9 cellular contexts compared by ENCODE assay signal in the genomic region with DNA sequence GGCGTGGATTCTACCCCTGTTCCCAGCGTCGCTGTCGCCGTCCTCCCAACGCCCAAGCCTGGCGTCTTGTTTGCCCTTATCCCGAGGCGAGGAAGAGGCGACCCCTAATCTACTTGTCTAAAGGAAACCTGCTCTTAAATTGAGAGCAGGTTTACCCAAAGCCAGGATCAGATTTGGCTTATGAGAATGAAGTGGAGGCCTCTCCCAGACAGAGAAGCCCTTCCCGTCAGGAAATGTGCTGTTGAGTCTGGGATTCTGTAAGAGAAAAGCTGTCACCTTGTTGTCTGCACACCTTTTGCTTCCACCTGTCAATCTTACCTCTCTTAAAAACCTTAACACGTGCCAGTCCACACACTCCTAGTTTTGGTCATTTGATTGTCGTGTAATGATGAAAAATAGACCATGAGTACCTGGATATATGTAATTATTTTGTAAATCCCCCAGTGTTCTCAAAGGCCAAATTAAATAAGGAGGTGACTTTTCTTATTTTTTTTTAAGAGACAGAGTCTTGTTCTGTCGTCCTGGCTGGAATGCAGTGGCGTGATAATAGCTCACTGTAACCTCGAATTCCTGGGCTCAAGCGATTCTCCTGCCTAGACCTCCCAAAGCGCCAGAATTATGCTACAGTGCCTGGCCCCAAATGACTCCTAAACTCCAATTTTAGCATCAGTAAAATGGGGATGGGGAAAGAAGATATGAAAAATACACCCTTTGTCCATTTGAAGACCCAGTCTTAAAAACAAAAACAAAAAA. TPM values are rescaled to one million over a fixed set of nuclear protein-coding genes. Genes with fewer than 3 reads are reported as not detected.
A peak's percentile ranks its signal among the peaks of the same experiment; 100 is the strongest.
DNase-seq lines count a peak whose midpoint lies in the region; ATAC-seq, FAIRE-seq and TF ChIP-seq lines count a peak whose summit lies in the region.
"Had no signal": no experiment of that assay in that cellular context is flagged by ENCODE, and none has a peak within 500 bp of the region (broad histone marks: within the 10 kb centered on the region; RNA-seq: fewer than 3 reads in every experiment).

No MANE protein-coding gene starts in this region.

- TF ChIP-seq EP300 in A549 (IDR thresholded peaks at IDR 0.05) = no peak

- H3K9me3 ChIP-seq in A549 = no peaks in the 10 kb centered on the region
- no peaks in the 10 kb centered on the region for H3K9me3 ChIP-seq in lung (ENCODE audit: control insufficient read depth in 2 of 2, insufficient read depth in 1 of 2, low read length in 1 of 2)

- H3K27ac ChIP-seq in A549 (peak overlapping the region; percentile 96 to 98), lung (ENCODE audit: low read depth in 1 of 2, low read length in 1 of 2) (peak overlapping the region in 1 of 2 donors; percentile 98)

- H3K4me1 ChIP-seq in A549 (peaks cover 46% of the 10 kb centered on the region), lung (ENCODE audit: control insufficient read depth in 2 of 2, insufficient read depth in 2 of 2, low read length in 2 of 2) (peaks cover 4 to 23% of the 10 kb centered on the region in 2 donors)

- WGBS in A549 (ENCODE audit: missing lambda C conversion rate) = 11% methylated on average over 15 of the region's 18 CpGs
- 14 to 18% methylated on average over 18 of the region's 18 CpGs for WGBS in lung, 2 donors

- peak overlapping the region; percentile 92 for H3K4me2 ChIP-seq in A549

- no peak for TF ChIP-seq RAD21 in A549 (conservative IDR thresholded peaks at IDR 0.05 in 1 of 2, IDR thresholded peaks at IDR 0.05 in 1 of 2)

- no peaks in the 10 kb centered on the region for H3K27me3 ChIP-seq in lung (ENCODE audit: control insufficient read depth, insufficient read depth)

- TF ChIP-seq POLR2A in A549 (IDR thresholded peaks at IDR 0.05; ENCODE audit: low read length) = no peak

- in situ Hi-C loops in astrocyte of the cerebellum (cut with HindIII; ENCODE audit: low sequenced_read_pairs) = no loop called here

- no peak for FAIRE-seq in A549 (lab: Jason Lieb, UNC)

- ATAC-seq in A549 (no peak; a peak in 1 of 6 replicates), lung (ENCODE audit: insufficient read depth, low FRiP score) (no peak), GM18873 (IDR thresholded peaks at IDR 0.05; ENCODE audit: low FRiP score, unreplicated experiment) (no peak)

- H3K36me3 ChIP-seq in lung (ENCODE audit: control insufficient read depth in 2 of 2, insufficient read depth in 2 of 2, low read length in 2 of 2) = peaks cover 2 to 3% of the 10 kb centered on the region in 2 donors

- CTCF ChIA-PET in A549 (lab: Yijun Ruan, JAX) (interaction anchor here (1.0 kb wide), 1 partner anchor 208 kb away, joined by 3 read pairs; no protein-coding TSS in a partner anchor), HEK293T (lab: Yijun Ruan, JAX) (no interaction called here)

- TF ChIP-seq CTCF in A549 (IDR thresholded peaks at IDR 0.05) (no peak), astrocyte of the cerebellum (IDR thresholded peaks at IDR 0.05; ENCODE audit: low read depth, low read length, missing control alignments) (no peak), lung (IDR thresholded peaks at IDR 0.05; ENCODE audit: control extremely low read depth, extremely low read depth) (no peak), GM10266 (IDR thresholded peaks at IDR 0.05; ENCODE audit: control insufficient read depth, insufficient read depth, low read depth, missing control alignments) (no peak)

- POLR2A ChIA-PET in A549 (lab: Yijun Ruan, JAX) (interaction anchor here (0.9 to 3.1 kb wide), 4 partner anchors 9 to 203 kb away, joined by 4 to 22 read pairs (median 4); partner anchors contain the start of genes LDHA and TSG101), HEK293T (lab: Yijun Ruan, JAX) (interaction anchor here (4.3 kb wide), 1 partner anchor 73 kb away, joined by 37 read pairs; the partner anchor contains the start of gene LDHA)

- peak in 1 of 2 experiments; percentile 12 for DNase-seq in A549 (ENCODE audit: low read depth in 1 of 2, low spot score in 1 of 2)
- no peak for DNase-seq in HEK293T (ENCODE audit: extremely low spot score)
- DNase-seq in astrocyte of the cerebellum (ENCODE audit: low read depth) = no peak
- DNase-seq in lung (ENCODE audit: low spot score) = no peak
- DNase-seq in retina = no peak
- DNase-seq in GM10266 (ENCODE audit: extremely low spot score) = no peak
- DNase-seq in COR-L47 (lab: John Stamatoyannopoulos, UW) = no peak

- peak overlapping the region; percentile 87 for H3K4me3 ChIP-seq in A549
- H3K4me3 ChIP-seq in astrocyte of the cerebellum (ENCODE audit: low read depth, low read length) = peak overlapping the region; percentile 76
- H3K4me3 ChIP-seq in lung = peak overlapping the region; percentile 74

TF ChIP-seq in A549, 52 proteins besides CTCF, POLR2A, EP300 and RAD21 (continues in another document):
- TF ChIP-seq ZC3H11A (IDR thresholded peaks at IDR 0.05) = no peak
- TF ChIP-seq, protein P1, sequence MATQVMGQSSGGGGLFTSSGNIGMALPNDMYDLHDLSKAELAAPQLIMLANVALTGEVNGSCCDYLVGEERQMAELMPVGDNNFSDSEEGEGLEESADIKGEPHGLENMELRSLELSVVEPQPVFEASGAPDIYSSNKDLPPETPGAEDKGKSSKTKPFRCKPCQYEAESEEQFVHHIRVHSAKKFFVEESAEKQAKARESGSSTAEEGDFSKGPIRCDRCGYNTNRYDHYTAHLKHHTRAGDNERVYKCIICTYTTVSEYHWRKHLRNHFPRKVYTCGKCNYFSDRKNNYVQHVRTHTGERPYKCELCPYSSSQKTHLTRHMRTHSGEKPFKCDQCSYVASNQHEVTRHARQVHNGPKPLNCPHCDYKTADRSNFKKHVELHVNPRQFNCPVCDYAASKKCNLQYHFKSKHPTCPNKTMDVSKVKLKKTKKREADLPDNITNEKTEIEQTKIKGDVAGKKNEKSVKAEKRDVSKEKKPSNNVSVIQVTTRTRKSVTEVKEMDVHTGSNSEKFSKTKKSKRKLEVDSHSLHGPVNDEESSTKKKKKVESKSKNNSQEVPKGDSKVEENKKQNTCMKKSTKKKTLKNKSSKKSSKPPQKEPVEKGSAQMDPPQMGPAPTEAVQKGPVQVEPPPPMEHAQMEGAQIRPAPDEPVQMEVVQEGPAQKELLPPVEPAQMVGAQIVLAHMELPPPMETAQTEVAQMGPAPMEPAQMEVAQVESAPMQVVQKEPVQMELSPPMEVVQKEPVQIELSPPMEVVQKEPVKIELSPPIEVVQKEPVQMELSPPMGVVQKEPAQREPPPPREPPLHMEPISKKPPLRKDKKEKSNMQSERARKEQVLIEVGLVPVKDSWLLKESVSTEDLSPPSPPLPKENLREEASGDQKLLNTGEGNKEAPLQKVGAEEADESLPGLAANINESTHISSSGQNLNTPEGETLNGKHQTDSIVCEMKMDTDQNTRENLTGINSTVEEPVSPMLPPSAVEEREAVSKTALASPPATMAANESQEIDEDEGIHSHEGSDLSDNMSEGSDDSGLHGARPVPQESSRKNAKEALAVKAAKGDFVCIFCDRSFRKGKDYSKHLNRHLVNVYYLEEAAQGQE (IDR thresholded peaks at IDR 0.05) = no peak

TF ChIP-seq in HEK293T, 16 proteins besides CTCF, POLR2A, EP300 and RAD21:
- TF ChIP-seq PKNOX1 (IDR thresholded peaks at IDR 0.05) (peak; percentile 79), FOXA1 (IDR thresholded peaks at IDR 0.05) (no peak)
TF ChIP-seq in HEK293T: peak in this region for 1.

RNA-seq across cellular contexts. Expression of gene GTF2H1, which starts 0.6 kb away (rescaled TPM):
- 52.0 and 56.0 TPM in 2 replicates for polyA plus RNA-seq in A549 (2011; rRNA removed)
- 19.7 and 21.1 TPM in 2 replicates for polyA plus RNA-seq in A549 (2012; cell fraction: cytosol; rRNA removed)
- 11.4 and 12.4 TPM in 2 replicates for polyA plus RNA-seq in A549 (2012; cell fraction: nucleus; rRNA removed)
- 36.3 to 39.4 TPM (median 38.8 TPM) in 3 replicates for polyA plus RNA-seq in A549 (2017; fragmentation: RNase III; extraction: RNeasy Plus Mini Kit Qiagen cat#74134 plus additional on column Dnase treatment)
- polyA minus RNA-seq in A549 (2011; rRNA and poly(A)+ RNA removed) = 25.0 and 34.7 TPM in 2 replicates
- 10 to 100 TPM; 39.3 to 87.9 TPM for total RNA-seq in lung
- 10 to 100 TPM; 20.2 to 25.9 TPM for polyA plus RNA-seq in lung

RNA-seq across cellular contexts. Expression of gene HPS5, which starts 1.1 kb away (rescaled TPM):
- polyA plus RNA-seq in A549 (2011; rRNA removed) (29.1 and 30.2 TPM in 2 replicates), A549 (2017; fragmentation: RNase III; extraction: RNeasy Plus Mini Kit Qiagen cat#74134 plus additional on column Dnase treatment) (18.0 to 18.4 TPM (median 18.4 TPM) in 3 replicates), lung (10 to 100 TPM in 1 of 2 donors, 1 to 10 TPM in 1; 8.9 to 16.7 TPM)
- polyA plus RNA-seq in A549 (2012; cell fraction: cytosol; rRNA removed) = 5.1 and 6.6 TPM in 2 replicates
- polyA plus RNA-seq in A549 (2012; cell fraction: nucleus; rRNA removed) = 5.0 and 6.6 TPM in 2 replicates
- 22.9 and 29.2 TPM in 2 replicates for polyA minus RNA-seq in A549 (2011; rRNA and poly(A)+ RNA removed)
- 10 to 100 TPM; 23.9 to 36.2 TPM for total RNA-seq in lung

RNA-seq across cellular contexts. Expression of gene SAA1, which starts 56.9 kb away (rescaled TPM):
- polyA plus RNA-seq in A549 (2011; rRNA removed) (0.29 TPM in 1 of 2 replicates, not detected in the other), A549 (2017; fragmentation: RNase III; extraction: RNeasy Plus Mini Kit Qiagen cat#74134 plus additional on column Dnase treatment) (0.37 to 0.64 TPM (median 0.44 TPM) in 3 replicates), lung (1,000 to 10,000 TPM in 1 of 2 donors, 100 to 1,000 TPM in 1; 148 to 2,589 TPM)
- polyA plus RNA-seq in A549 (2012; cell fraction: cytosol; rRNA removed) = 0.18 TPM in 1 of 2 replicates, not detected in the other
- 0.11 TPM in 1 of 2 replicates, not detected in the other for polyA plus RNA-seq in A549 (2012; cell fraction: nucleus; rRNA removed)
- polyA minus RNA-seq in A549 (2011; rRNA and poly(A)+ RNA removed) = not detected in 2 replicates
- 100 to 1,000 TPM in 1 of 2 donors, 10 to 100 TPM in 1; 44.4 to 260 TPM for total RNA-seq in lung
- total RNA-seq: lung microvascular endothelial cell had no signal

Comparison
In these comparisons a context has a peak if more than half of its experiments do, and no peak if none do; other contexts are left out.
1. RNA of gene SAA1, which starts 56.9 kb away (polyA plus RNA-seq): 148 to 2,589 TPM in lung; 0.11 to 0.64 TPM in A549; every median in the first group is over 10 times any median in the second.
2. Peak in every context shown above with its lines, with median percentiles within 50 percentile points of each other: H3K4me3 ChIP-seq.